30 cellular contexts compared by ENCODE assay signal in genomic region chr2:99905025-99905424, GRCh38.
"Had no signal": no experiment of that assay in that cellular context is flagged by ENCODE, and none has a peak within 500 bp of the region (broad histone marks: within the 10 kb centered on the region; RNA-seq: fewer than 3 reads in every experiment).

No MANE protein-coding gene starts in this region.

- H3K4me3 ChIP-seq: ovary, psoas muscle, right lobe of liver, sigmoid colon, suprapubic skin, testis, tibial artery, transverse colon, vagina had no signal

- H3K4me1 ChIP-seq: parathyroid adenoma, sigmoid colon, suprapubic skin, testis, tibial artery, transverse colon, vagina had no signal

- H3K79me2 ChIP-seq: parathyroid adenoma had no signal

- H3K9ac ChIP-seq: parathyroid adenoma had no signal

- H3K27ac ChIP-seq: neutrophil, ovary, parathyroid adenoma, psoas muscle, right lobe of liver, sigmoid colon, suprapubic skin, testis, tibial artery, transverse colon, vagina had no signal

- ATAC-seq: naive thymus-derived CD8-positive, alpha-beta T cell; psoas muscle; right cardiac atrium; right lobe of liver; stimulated activated effector memory CD8-positive, alpha-beta T cell treated with anti-CD3 and anti-CD28 coated beads, Interleukin-12 subunit alpha, Interleukin-12 subunit beta, amount 100 ng/mL, for 72 hours; stimulated activated naive CD8-positive, alpha-beta T cell treated with anti-CD3 and anti-CD28 coated beads, Interleukin-15, amount 100 ng/mL, for 72 hours; stimulated activated naive CD8-positive, alpha-beta T cell treated with anti-CD3 and anti-CD28 coated beads, Interleukin-15, Interleukin-2, amounts not matched to agents 100 U/mL and 50 U/mL, for 24 hours had no signal

- H3K4me1 Mint-ChIP-seq: naive thymus-derived CD8-positive, alpha-beta T cell; stimulated activated effector memory CD8-positive, alpha-beta T cell treated with anti-CD3 and anti-CD28 coated beads, Interleukin-12 subunit alpha, Interleukin-12 subunit beta, amount 100 ng/mL, for 72 hours; stimulated activated naive CD8-positive, alpha-beta T cell treated with anti-CD3 and anti-CD28 coated beads, Interleukin-15, amount 100 ng/mL, for 72 hours had no signal

- DNase-seq: naive thymus-derived CD8-positive, alpha-beta T cell; nephron progenitor cell; nucleus accumbens; ovary; posterior cingulate gyrus; psoas muscle; right cardiac atrium; right lobe of liver; sigmoid colon; small intestine; stimulated activated CD4-positive, alpha-beta T cell treated with anti-CD3 and anti-CD28 coated beads, Interleukin-15, amount 100 ng/mL, for 24 hours; stimulated activated CD4-positive, alpha-beta T cell treated with anti-CD3 and anti-CD28 coated beads, Interleukin-2, amount 100 ng/mL, for 24 hours; stimulated activated CD4-positive, alpha-beta T cell treated with anti-CD3 and anti-CD28 coated beads, Interleukin-2, amount 100 ng/mL, for 48 hours; stimulated activated CD4-positive, alpha-beta T cell treated with anti-CD3 and anti-CD28 coated beads, Interleukin-4, amount 100 ng/mL, for 24 hours; stimulated activated naive CD4-positive, alpha-beta T cell; stimulated activated naive CD8-positive, alpha-beta T cell treated with anti-CD3 and anti-CD28 coated beads, Interleukin-15, amount 100 ng/mL, for 72 hours; stimulated activated naive CD8-positive, alpha-beta T cell treated with anti-CD3 and anti-CD28 coated beads, Interleukin-15, Interleukin-2, amounts not matched to agents 100 U/mL and 50 U/mL, for 24 hours; substantia nigra; testis; tibial artery; transverse colon had no signal

- H3K27ac Mint-ChIP-seq: nephron progenitor cell; progenitor cell of endocrine pancreas; stimulated activated effector memory CD8-positive, alpha-beta T cell treated with anti-CD3 and anti-CD28 coated beads, Interleukin-12 subunit alpha, Interleukin-12 subunit beta, amount 100 ng/mL, for 72 hours; stimulated activated naive CD8-positive, alpha-beta T cell treated with anti-CD3 and anti-CD28 coated beads, Interleukin-15, amount 100 ng/mL, for 72 hours; type B pancreatic cell had no signal

- H3K9me3 ChIP-seq: neutrophil, ovary, psoas muscle, right lobe of liver, sigmoid colon, suprapubic skin, testis, tibial artery, transverse colon, vagina had no signal

- H3K36me3 ChIP-seq: neutrophil, ovary, right lobe of liver, sigmoid colon, suprapubic skin, tibial artery, transverse colon, vagina had no signal

- H3K27me3 ChIP-seq: neutrophil, ovary, right lobe of liver, sigmoid colon, suprapubic skin, testis, tibial artery, transverse colon, vagina had no signal

- H3K36me3 Mint-ChIP-seq: naive thymus-derived CD8-positive, alpha-beta T cell; natural killer cell treated with Interleukin-12 subunit alpha and Interleukin-12 subunit beta and Interleukin-15 and Interleukin-18, amount 100 ng/mL, for 72 hours; stimulated activated effector memory CD8-positive, alpha-beta T cell treated with anti-CD3 and anti-CD28 coated beads, Interleukin-12 subunit alpha, Interleukin-12 subunit beta, amount 100 ng/mL, for 72 hours; type B pancreatic cell had no signal

- H3K9me3 Mint-ChIP-seq: natural killer cell treated with Interleukin-12 subunit alpha and Interleukin-12 subunit beta and Interleukin-15 and Interleukin-18, amount 100 ng/mL, for 72 hours; nephron progenitor cell; neural crest cell; stimulated activated effector memory CD8-positive, alpha-beta T cell treated with anti-CD3 and anti-CD28 coated beads, Interleukin-12 subunit alpha, Interleukin-12 subunit beta, amount 100 ng/mL, for 72 hours; stimulated activated naive CD8-positive, alpha-beta T cell treated with anti-CD3 and anti-CD28 coated beads, Interleukin-15, amount 100 ng/mL, for 72 hours; type B pancreatic cell had no signal

- H3K4me3 Mint-ChIP-seq: naive thymus-derived CD8-positive, alpha-beta T cell; natural killer cell treated with Interleukin-12 subunit alpha and Interleukin-12 subunit beta and Interleukin-15 and Interleukin-18, amount 100 ng/mL, for 72 hours; nephron progenitor cell; neural crest cell; stimulated activated effector memory CD8-positive, alpha-beta T cell treated with anti-CD3 and anti-CD28 coated beads, Interleukin-12 subunit alpha, Interleukin-12 subunit beta, amount 100 ng/mL, for 72 hours; stimulated activated naive CD8-positive, alpha-beta T cell treated with anti-CD3 and anti-CD28 coated beads, Interleukin-15, amount 100 ng/mL, for 72 hours; type B pancreatic cell had no signal

- H2AFZ ChIP-seq: parathyroid adenoma had no signal
